22 cellular contexts compared by ENCODE assay signal in the genomic region with DNA sequence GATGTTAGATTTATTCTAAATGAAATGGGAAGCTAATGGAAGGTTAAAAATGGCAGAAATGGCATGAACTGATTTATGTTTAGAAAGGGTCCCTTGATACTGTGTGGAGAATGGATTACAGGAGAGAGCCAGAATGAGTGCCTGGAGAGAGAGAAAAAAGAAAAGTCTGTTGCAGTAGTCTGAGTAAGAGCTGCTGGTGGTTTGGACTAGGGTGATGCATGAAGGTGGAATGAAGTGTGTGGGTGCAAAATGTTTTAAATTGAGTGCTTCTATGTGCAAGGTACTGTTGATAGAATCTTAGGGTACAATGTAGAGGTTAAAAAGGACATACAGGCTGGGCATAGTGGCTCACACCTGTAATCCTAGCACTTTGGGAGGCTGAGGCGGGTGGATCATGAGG. TPM values are rescaled to one million over a fixed set of nuclear protein-coding genes. Genes with fewer than 3 reads are reported as not detected.
A peak's percentile ranks its signal among the peaks of the same experiment; 100 is the strongest.
DNase-seq lines count a peak whose midpoint lies in the region; ATAC-seq and TF ChIP-seq lines count a peak whose summit lies in the region.
"Had no signal": no experiment of that assay in that cellular context is flagged by ENCODE, and none has a peak within 500 bp of the region (broad histone marks: within the 10 kb centered on the region; RNA-seq: fewer than 3 reads in every experiment).

No MANE protein-coding gene starts in this region.

- H2AFZ ChIP-seq in osteoblast (ENCODE audit: low read length), result no peak overlapping the region

- peaks cover 22% of the 10 kb centered on the region for H3K4me1 ChIP-seq in osteoblast (ENCODE audit: insufficient read depth, low read length)
- H3K4me1 ChIP-seq: gastroesophageal sphincter had no signal

- no peaks in the 10 kb centered on the region for H3K27me3 ChIP-seq in osteoblast (ENCODE audit: insufficient read depth, low read length)
- H3K27me3 ChIP-seq: gastroesophageal sphincter, MG63 had no signal

- H4K20me1 ChIP-seq in osteoblast (ENCODE audit: insufficient read depth, low read length), result no peaks in the 10 kb centered on the region

- peaks cover 3% of the 10 kb centered on the region for H3K79me2 ChIP-seq in osteoblast (ENCODE audit: insufficient read depth, low read length)

- peak overlapping the region; percentile 30 for H3K27ac ChIP-seq in osteoblast (ENCODE audit: low read depth, low read length)
- H3K27ac ChIP-seq: coronary artery, gastroesophageal sphincter, psoas muscle had no signal

- no peaks in the 10 kb centered on the region for H3K36me3 ChIP-seq in osteoblast (ENCODE audit: insufficient read depth, low read length)
- H3K36me3 ChIP-seq: gastroesophageal sphincter, MG63 had no signal

- peak overlapping the region; percentile 55 for H3K4me2 ChIP-seq in osteoblast (ENCODE audit: insufficient read depth, low read length)

- no peaks in the 10 kb centered on the region for H3K9me3 ChIP-seq in osteoblast (ENCODE audit: low read depth, low read length)
- H3K9me3 ChIP-seq: gastroesophageal sphincter had no signal

- H3K4me3 ChIP-seq in epithelial cell of esophagus (ENCODE audit: low read length) (no peak overlapping the region), osteoblast (ENCODE audit: insufficient read depth, low read length) (no peak overlapping the region)
- H3K4me3 ChIP-seq: coronary artery, gastroesophageal sphincter, MG63, psoas muscle had no signal

- TF ChIP-seq CTCF in epithelial cell of esophagus (IDR thresholded peaks at IDR 0.05; ENCODE audit: insufficient read depth, low read depth, low read length, missing control alignments), result no peak
- no peak for TF ChIP-seq CTCF in osteoblast (IDR thresholded peaks at IDR 0.05; ENCODE audit: extremely low read depth, low read depth, low read length)

- peak; percentile 41 for DNase-seq in COLO829 (ENCODE audit: low spot score)
- DNase-seq in LHCN-M2 (ENCODE audit: low read depth), result peak; percentile 74
- DNase-seq in epithelial cell of esophagus (ENCODE audit: low read depth), result peak; percentile 36
- peak; percentile 65 for DNase-seq in osteoblast (ENCODE audit: insufficient read length, low spot score, missing footprints)
- no peak for DNase-seq in central memory CD4-positive, alpha-beta T cell
- no peak for DNase-seq in SHP77 treated with DMSO at 0.1 percent for 48 hours (lab: John Stamatoyannopoulos, UW)
- DNase-seq in NCI-H82 treated with DMSO at 0.1 percent for 48 hours (lab: John Stamatoyannopoulos, UW; ENCODE audit: unreplicated experiment), result no peak
- DNase-seq: activated CD4-positive, CD25-positive, alpha-beta regulatory T cell; activated CD8-positive, alpha-beta T cell treated with anti-CD3 and anti-CD28 coated beads for 36 hours; activated naive CD4-positive, alpha-beta T cell treated with Interleukin-2 at 50 U/mL for 16 hours; activated T-cell treated with anti-CD3 and anti-CD28 coated beads, Interleukin-2, amount 50 U/mL, for 1 hour; aorta; DND-41; left colon; MG63; NCI-H146; NCI-H748 treated with DMSO at 0.1 percent for 48 hours; OCI-M1; psoas muscle had no signal

- ATAC-seq in GM18909 (IDR thresholded peaks at IDR 0.05; ENCODE audit: poor library complexity, unreplicated experiment), result no peak
- ATAC-seq: activated CD8-positive, alpha-beta T cell treated with anti-CD3 and anti-CD28 coated beads for 36 hours; gastroesophageal sphincter; psoas muscle had no signal

RNA-seq across cellular contexts. Expression of a gene that starts 11.4 kb away (rescaled TPM):
- total RNA-seq in LHCN-M2 (2014; rRNA removed) (18.4 and 40.7 TPM in 2 replicates), osteoblast (40.2 and 41.0 TPM in 2 replicates)
- 2.5 TPM for polyA plus RNA-seq in LHCN-M2 (2012)

Comparison
In these comparisons a context has a peak if more than half of its experiments do, and no peak if none do; other contexts are left out.
1. DNase-seq: peak in COLO829 (single experiment), LHCN-M2 (single experiment), epithelial cell of esophagus (single experiment) and osteoblast (single experiment); none in central memory CD4-positive, alpha-beta T cell (single experiment), SHP77 treated with DMSO at 0.1 percent for 48 hours (single experiment) and NCI-H82 treated with DMSO at 0.1 percent for 48 hours (single experiment).